Comparison of ENCODE assay signal across 9 cellular contexts in the genomic region with DNA sequence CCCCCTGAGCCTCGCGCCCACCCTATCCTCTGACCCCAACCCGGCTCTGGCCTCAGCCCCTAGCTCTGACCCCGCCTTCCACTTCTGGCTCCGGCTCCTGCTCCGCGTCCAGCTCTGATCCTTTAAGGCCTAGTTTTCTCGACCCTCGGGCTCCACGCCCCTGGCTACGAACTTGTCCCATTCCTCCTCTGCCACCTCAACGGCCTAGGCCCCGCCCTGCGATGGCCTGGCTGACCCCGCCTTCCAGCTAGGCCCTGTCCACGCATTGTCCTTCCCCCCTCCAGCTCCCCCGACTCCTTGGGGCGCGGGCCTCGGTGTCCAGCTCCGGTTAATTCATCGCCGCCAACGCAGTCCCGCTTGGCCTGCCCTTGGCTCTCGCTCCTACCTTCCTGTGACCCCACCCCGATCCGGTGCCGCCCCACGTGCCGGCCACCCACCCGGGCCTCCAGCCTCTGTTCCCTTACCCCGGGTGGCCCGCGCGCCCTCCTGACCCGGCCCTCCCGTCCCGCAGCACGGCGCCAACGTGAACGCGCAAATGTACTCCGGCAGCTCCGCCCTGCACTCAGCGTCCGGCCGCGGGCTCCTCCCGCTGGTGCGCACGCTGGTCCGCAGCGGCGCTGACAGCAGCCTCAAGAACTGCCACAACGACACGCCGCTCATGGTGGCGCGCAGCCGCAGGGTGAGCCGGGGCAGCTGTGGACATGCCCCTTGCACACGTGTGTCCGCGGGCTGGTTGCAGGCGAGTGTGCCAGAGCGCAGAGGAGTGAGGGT. TPM values are rescaled to one million over a fixed set of nuclear protein-coding genes. Genes with fewer than 3 reads are reported as not detected.
DNase-seq lines count a peak whose midpoint lies in the region; ATAC-seq, FAIRE-seq and TF ChIP-seq lines count a peak whose summit lies in the region.
"Had no signal": no experiment of that assay in that cellular context is flagged by ENCODE, and none has a peak within 500 bp of the region (broad histone marks: within the 10 kb centered on the region; RNA-seq: fewer than 3 reads in every experiment).

No MANE protein-coding gene starts in this region.

- TF ChIP-seq CTCF in IMR-90 (conservative IDR thresholded peaks at IDR 0.05; ENCODE audit: low read depth, low read length) (0 out of 2 replicates have a peak, but pooled peaks have one; percentile 15), HepG2 (CRISPR knock-in tag; IDR thresholded peaks at IDR 0.05) (no peak)

- H3K27me3 Mint-ChIP-seq in dendritic cell treated with granulocyte-macrophage colony-stimulating factor and Interleukin-4, amounts not matched to agents 40 ng/mL and 50 ng/mL, for 4 days: no peaks in the 10 kb centered on the region

- TF ChIP-seq RAD21 in IMR-90 (IDR thresholded peaks at IDR 0.05; ENCODE audit: low read length) (no peak), HepG2 (CRISPR knock-in tag; IDR thresholded peaks at IDR 0.05) (no peak)

- H2BK20ac ChIP-seq in IMR-90 (ENCODE audit: low read depth, low read length): peak overlapping the region; percentile 39; the same call in 1 of the 2 replicates

- peak overlapping the region; percentile 87 for H4K91ac ChIP-seq in IMR-90 (ENCODE audit: insufficient read depth, low read depth, low read length)

- H3K4ac ChIP-seq in IMR-90 (ENCODE audit: low read depth, low read length): peak overlapping the region; percentile 82

- H3K23ac ChIP-seq in IMR-90 (ENCODE audit: low read depth, low read length): peak overlapping the region; percentile 84

- peaks cover 56% of the 10 kb centered on the region for H3K4me1 Mint-ChIP-seq in dendritic cell treated with granulocyte-macrophage colony-stimulating factor and Interleukin-4, amounts not matched to agents 40 ng/mL and 50 ng/mL, for 4 days (ENCODE audit: low read depth)
- H3K4me1 Mint-ChIP-seq in stimulated activated effector memory CD8-positive, alpha-beta T cell treated with anti-CD3 and anti-CD28 coated beads, Interleukin-12 subunit alpha, Interleukin-12 subunit beta, amount 100 ng/mL, for 72 hours: peaks cover 47% of the 10 kb centered on the region

- WGBS in IMR-90 (ENCODE audit: extremely low coverage in 2 of 2, insufficient read length in 1 of 2), 2 experiments: 16% methylated on average over 47 of the region's 68 CpGs; no CpG with 5 or more reads in 1 of the 2 experiments
- WGBS in HepG2 (ENCODE audit: low lambda C conversion rate): 99% methylated on average over 68 of the region's 68 CpGs

- H3K4me3 Mint-ChIP-seq in dendritic cell treated with granulocyte-macrophage colony-stimulating factor and Interleukin-4, amounts not matched to agents 40 ng/mL and 50 ng/mL, for 4 days: peak overlapping the region; percentile 42
- no peak overlapping the region for H3K4me3 Mint-ChIP-seq in stimulated activated effector memory CD8-positive, alpha-beta T cell treated with anti-CD3 and anti-CD28 coated beads, Interleukin-12 subunit alpha, Interleukin-12 subunit beta, amount 100 ng/mL, for 72 hours

- peak overlapping the region; percentile 68 for H2BK120ac ChIP-seq in IMR-90 (ENCODE audit: low read depth, low read length)

- CTCF ChIA-PET in IMR-90 (lab: Yijun Ruan, JAX): interaction anchor here (1.1 to 2.2 kb wide), 2 partner anchors 13 to 34 kb away, joined by 5 to 11 read pairs; no protein-coding TSS in a partner anchor
- CTCF ChIA-PET in HepG2 (lab: Yijun Ruan, JAX; ENCODE audit: low intra/inter-chr PET ratio, low total read pairs): no interaction called here

- H4K8ac ChIP-seq in IMR-90 (ENCODE audit: low read depth in 2 of 2, low read length in 2 of 2): peak overlapping the region; percentile 77 to 82

- no peaks in the 10 kb centered on the region for H3K79me2 ChIP-seq in HepG2 (ENCODE audit: insufficient read depth, low read length)

- H3K18ac ChIP-seq in IMR-90 (ENCODE audit: low read depth, low read length): peak overlapping the region; percentile 30; the same call in 1 of the 2 replicates

- H4K20me1 ChIP-seq in IMR-90 (ENCODE audit: insufficient read depth, low read length) (peaks cover 12% of the 10 kb centered on the region), HepG2 (ENCODE audit: insufficient read depth, low read length) (no peaks in the 10 kb centered on the region)

- peak overlapping the region; percentile 64 for H3K27ac Mint-ChIP-seq in dendritic cell treated with granulocyte-macrophage colony-stimulating factor and Interleukin-4, amounts not matched to agents 40 ng/mL and 50 ng/mL, for 4 days
- peak overlapping the region; percentile 86 for H3K27ac Mint-ChIP-seq in stimulated activated effector memory CD8-positive, alpha-beta T cell treated with anti-CD3 and anti-CD28 coated beads, Interleukin-12 subunit alpha, Interleukin-12 subunit beta, amount 100 ng/mL, for 72 hours

- H3K36me3 ChIP-seq in IMR-90 (ENCODE audit: control insufficient read depth, insufficient read depth, low read length) (peaks cover 50% of the 10 kb centered on the region), HepG2 (replicated peaks in 1 of 2; ENCODE audit: control insufficient read depth in 1 of 2, insufficient read depth in 2 of 2, low read length in 2 of 2) (peaks cover 11 to 22% of the 10 kb centered on the region in 2 experiments; a peak in 4 of 5 replicates)

- POLR2A ChIA-PET in IMR-90 (lab: Charles Lee; ENCODE audit: unreplicated experiment) (interaction anchor here (0.5 to 0.9 kb wide), 2 partner anchors 13 to 16 kb away, joined by 3 read pairs; no protein-coding TSS in a partner anchor), HepG2 (lab: Yijun Ruan, JAX) (interaction anchor here (0.9 kb wide), 1 partner anchor 33 kb away, joined by 4 read pairs; no protein-coding TSS in a partner anchor)

- peaks cover 16 to 60% of the 10 kb centered on the region in 2 experiments for H3K79me1 ChIP-seq in IMR-90 (ENCODE audit: low read depth in 1 of 2, low read length in 2 of 2)

- no peak overlapping the region; the same call in 1 of the 2 replicates for H3K56ac ChIP-seq in IMR-90 (ENCODE audit: extremely low read depth, insufficient read depth, low read length)

- no TSS peak for BruUV-seq in IMR-90 (replicated peaks; lab: Mats Ljungman, UMichigan)
- no TSS peak for BruUV-seq in HepG2 (replicated peaks; lab: Mats Ljungman, UMichigan)

- TF ChIP-seq EP300 in HepG2 (IDR thresholded peaks at IDR 0.05; ENCODE audit: low read depth in 2 of 2, low read length in 2 of 2) (no peak), HepG2 (CRISPR knock-in tag; IDR thresholded peaks at IDR 0.05; ENCODE audit: borderline replicate concordance) (no peak)

- H2AK9ac ChIP-seq in IMR-90 (replicated peaks; ENCODE audit: low read depth, low read length, poor library complexity): peak overlapping the region; percentile 98

- H4K5ac ChIP-seq in IMR-90 (ENCODE audit: low read depth, low read length): peak overlapping the region; percentile 44

- dilution Hi-C loops in IMR-90 (cut with HindIII; ENCODE audit: low sequenced_read_pairs, unreplicated experiment): no loop called here

- H2AK5ac ChIP-seq in IMR-90 (ENCODE audit: low read depth, low read length): peak overlapping the region; percentile 91

- H3K14ac ChIP-seq in IMR-90 (replicated peaks; ENCODE audit: low read depth, low read length): peak overlapping the region; percentile 84

- in situ Hi-C loops in IMR-90 (cut with MboI; ENCODE audit: low sequenced_read_pairs) (no loop called here), HepG2 (cut with HindIII; ENCODE audit: extremely low pct_ligation_motif_present, low pct_unique_long_range_greater_than_20kb) (loop anchor here (5.0 kb wide), 1 partner anchor 36 kb away; no protein-coding TSS in a partner anchor)

- H3K9me3 Mint-ChIP-seq in dendritic cell treated with granulocyte-macrophage colony-stimulating factor and Interleukin-4, amounts not matched to agents 40 ng/mL and 50 ng/mL, for 4 days: no peaks in the 10 kb centered on the region
- no peaks in the 10 kb centered on the region for H3K9me3 Mint-ChIP-seq in stimulated activated effector memory CD8-positive, alpha-beta T cell treated with anti-CD3 and anti-CD28 coated beads, Interleukin-12 subunit alpha, Interleukin-12 subunit beta, amount 100 ng/mL, for 72 hours

- peak overlapping the region; percentile 42; the same call in 1 of the 3 replicates for H2BK15ac ChIP-seq in IMR-90 (ENCODE audit: low read depth, low read length)

- peaks cover 45% of the 10 kb centered on the region for H3K4me1 ChIP-seq in IMR-90 (ENCODE audit: control insufficient read depth, insufficient read depth, low read length)
- peaks cover 32% of the 10 kb centered on the region for H3K4me1 ChIP-seq in HepG2 (ENCODE audit: insufficient read depth, low read length)

- H3K9me1 ChIP-seq in IMR-90 (ENCODE audit: insufficient read depth, low read length): peaks cover 16% of the 10 kb centered on the region

- DNase-seq in IMR-90 (peak; percentile 63), HepG2 (ENCODE audit: low spot score) (no peak), NCI-H1105 treated with DMSO at 0.1 percent for 48 hours (lab: John Stamatoyannopoulos, UW) (no peak), A172 (ENCODE audit: low spot score) (no peak)
- DNase-seq in stimulated activated effector memory CD8-positive, alpha-beta T cell treated with anti-CD3 and anti-CD28 coated beads, Interleukin-12 subunit alpha, Interleukin-12 subunit beta, amount 100 ng/mL, for 72 hours (ENCODE audit: low spot score in 2 of 2): no peak
- DNase-seq: NCI-H524 had no signal

- H3K4me2 ChIP-seq in IMR-90 (ENCODE audit: low read depth, low read length) (peak overlapping the region; percentile 67), HepG2 (ENCODE audit: low read depth, low read length) (no peak overlapping the region)

- H2AFZ ChIP-seq in IMR-90 (replicated peaks; ENCODE audit: low read length, poor library complexity): peak overlapping the region; percentile 82
- no peak overlapping the region for H2AFZ ChIP-seq in HepG2 (ENCODE audit: low read length)

- peaks cover 92% of the 10 kb centered on the region for H3K36me3 Mint-ChIP-seq in dendritic cell treated with granulocyte-macrophage colony-stimulating factor and Interleukin-4, amounts not matched to agents 40 ng/mL and 50 ng/mL, for 4 days (ENCODE audit: low read depth)
- H3K36me3 Mint-ChIP-seq in stimulated activated effector memory CD8-positive, alpha-beta T cell treated with anti-CD3 and anti-CD28 coated beads, Interleukin-12 subunit alpha, Interleukin-12 subunit beta, amount 100 ng/mL, for 72 hours: peaks cover 96% of the 10 kb centered on the region

- no peak for TF ChIP-seq POLR2A in IMR-90 (IDR thresholded peaks at IDR 0.05; ENCODE audit: low read depth, low read length)
- TF ChIP-seq POLR2A in HepG2 (IDR thresholded peaks at IDR 0.05; ENCODE audit: insufficient read depth in 1 of 2, low read depth in 2 of 2, low read length in 2 of 2): no peak

- peak overlapping the region; percentile 30 for H3K27ac ChIP-seq in IMR-90 (ENCODE audit: insufficient read depth, low read length)
- no peak overlapping the region for H3K27ac ChIP-seq in HepG2 (ENCODE audit: extremely low read length, insufficient read depth, low read length)

- intact Hi-C loops in IMR-90 (cut with micrococcal nuclease) (loop anchor here (5.0 kb wide), 1 partner anchor 36 kb away; no protein-coding TSS in a partner anchor), HepG2 (cut with micrococcal nuclease; ENCODE audit: unreplicated experiment) (no loop called here)
- intact Hi-C loops in dendritic cell treated with granulocyte-macrophage colony-stimulating factor and Interleukin-4, amounts not matched to agents 40 ng/mL and 50 ng/mL, for 4 days (cut with micrococcal nuclease): no loop called here

- H2BK5ac ChIP-seq in IMR-90 (ENCODE audit: low read depth, low read length, poor library complexity, severe bottlenecking): peak overlapping the region; percentile 80

- H3K27me3 ChIP-seq in IMR-90 (ENCODE audit: control insufficient read depth, insufficient read depth, low read length) (no peaks in the 10 kb centered on the region), HepG2 (ENCODE audit: control insufficient read depth in 1 of 2, insufficient read depth in 2 of 2, low read length in 2 of 2) (no peaks in the 10 kb centered on the region)

- peak overlapping the region; percentile 50; the same call in 1 of the 2 replicates for H3K9ac ChIP-seq in IMR-90 (ENCODE audit: low read depth, low read length)
- no peak overlapping the region for H3K9ac ChIP-seq in HepG2 (ENCODE audit: insufficient read depth, low read depth, low read length)

- H3K4me3 ChIP-seq in IMR-90 (ENCODE audit: insufficient read depth, low read depth, low read length) (peak overlapping the region; percentile 15), HepG2 (replicated peaks in 1 of 3; ENCODE audit: insufficient read depth in 1 of 3, low read depth in 2 of 3, low read length in 3 of 3) (no peak overlapping the region)

- H3K9me3 ChIP-seq in IMR-90 (ENCODE audit: control insufficient read depth, insufficient read depth, low read length): no peaks in the 10 kb centered on the region
- H3K9me3 ChIP-seq in HepG2 (ENCODE audit: low read length): no peaks in the 10 kb centered on the region

- no peak for FAIRE-seq in HepG2 (lab: Jason Lieb, UNC)

- ATAC-seq in IMR-90 (ENCODE audit: low read depth): peak; percentile 8
- no peak for ATAC-seq in HepG2
- ATAC-seq in stimulated activated effector memory CD8-positive, alpha-beta T cell treated with anti-CD3 and anti-CD28 coated beads, Interleukin-12 subunit alpha, Interleukin-12 subunit beta, amount 100 ng/mL, for 72 hours: no peak
- ATAC-seq in HG03025 (IDR thresholded peaks at IDR 0.05; ENCODE audit: low FRiP score, unreplicated experiment): no peak
- ATAC-seq in GM18868 (IDR thresholded peaks at IDR 0.05; ENCODE audit: unreplicated experiment): no peak

RNA-seq across cellular contexts. Expression of a gene that starts 9.4 kb away (rescaled TPM):
- total RNA-seq in IMR-90 (2012; rRNA removed): 1.6 and 1.9 TPM in 2 replicates
- 24.1 and 26.0 TPM in 2 replicates for polyA plus RNA-seq in IMR-90 (2012; rRNA removed)
- polyA plus RNA-seq in IMR-90 (2012; cell fraction: cytosol; rRNA removed): 26.7 and 52.5 TPM in 2 replicates
- 76.1 and 110 TPM in 2 replicates for polyA plus RNA-seq in IMR-90 (2012; cell fraction: nucleus; rRNA removed; ENCODE audit: low replicate concordance)
- 2.0 and 4.0 TPM in 2 replicates for total RNA-seq in HepG2 (2016; rRNA removed; fragmentation: Illumina TruSeq; extraction: Trizol)
- 4.5 and 8.9 TPM in 2 replicates for total RNA-seq in HepG2 (2016; cell fraction: cytosol; rRNA removed; fragmentation: Illumina TruSeq; extraction: Trizol; ENCODE audit: low read depth)
- 1.9 and 4.2 TPM in 2 replicates for total RNA-seq in HepG2 (2016; cell fraction: insoluble cytoplasmic fraction; rRNA removed; fragmentation: Illumina TruSeq; extraction: Trizol)
- total RNA-seq in HepG2 (2016; cell fraction: membrane; rRNA removed; fragmentation: Illumina TruSeq; extraction: Trizol): 8.2 and 10.1 TPM in 2 replicates
- total RNA-seq in HepG2 (2016; cell fraction: nucleus; rRNA removed; fragmentation: Illumina TruSeq; extraction: Trizol): 3.1 and 4.6 TPM in 2 replicates
- polyA plus RNA-seq in HepG2 (2011; rRNA removed): 2.3 and 2.6 TPM in 2 replicates
- 1.8 and 3.4 TPM in 2 replicates for polyA plus RNA-seq in HepG2 (2011; cell fraction: cytosol; rRNA removed)
- 23.1 and 29.5 TPM in 2 replicates for polyA plus RNA-seq in HepG2 (2011; cell fraction: nucleus; rRNA removed)
- polyA plus RNA-seq in HepG2 (2012): 6.8 and 9.9 TPM in 2 replicates
- polyA plus RNA-seq in HepG2 (2016; cell fraction: cytosol; fragmentation: Illumina TruSeq; extraction: Trizol; ENCODE audit: low read depth): 13.0 TPM in 2 replicates
- 8.2 and 12.0 TPM in 2 replicates for polyA plus RNA-seq in HepG2 (2016; cell fraction: insoluble cytoplasmic fraction; fragmentation: Illumina TruSeq; extraction: Trizol; ENCODE audit: low read depth)
- 18.9 and 20.6 TPM in 2 replicates for polyA plus RNA-seq in HepG2 (2016; cell fraction: membrane; fragmentation: Illumina TruSeq; extraction: Trizol; ENCODE audit: low read depth)
- polyA plus RNA-seq in HepG2 (2016; cell fraction: nucleus; fragmentation: Illumina TruSeq; extraction: Trizol; ENCODE audit: insufficient read depth, low read depth): 17.9 and 18.7 TPM in 2 replicates
- 5.3 and 5.6 TPM in 2 replicates for polyA minus RNA-seq in HepG2 (2011; rRNA and poly(A)+ RNA removed; ENCODE audit: low replicate concordance)
- 4.7 and 5.7 TPM in 2 replicates for polyA minus RNA-seq in HepG2 (2011; cell fraction: cytosol; rRNA and poly(A)+ RNA removed)
- 3.2 and 4.1 TPM in 2 replicates for polyA minus RNA-seq in HepG2 (2011; cell fraction: nucleus; rRNA and poly(A)+ RNA removed)
- total RNA-seq in A172 (2014; rRNA removed; shearing (Covaris generic)): 4.4 and 7.0 TPM in 2 replicates

RNA-seq across cellular contexts. Expression of a gene that starts 19.8 kb away (rescaled TPM):
- total RNA-seq in IMR-90 (2012; rRNA removed) (not detected in 2 replicates), HepG2 (2016; rRNA removed; fragmentation: Illumina TruSeq; extraction: Trizol) (1.1 and 1.8 TPM in 2 replicates)
- polyA plus RNA-seq in IMR-90 (2012; rRNA removed) (not detected in 2 replicates), HepG2 (2011; rRNA removed) (2.6 and 4.3 TPM in 2 replicates)
- 0.02 TPM in 1 of 2 replicates, not detected in the other for polyA plus RNA-seq in IMR-90 (2012; cell fraction: cytosol; rRNA removed)
- polyA plus RNA-seq in IMR-90 (2012; cell fraction: nucleus; rRNA removed; ENCODE audit: low replicate concordance): 0.12 TPM in 1 of 2 replicates, not detected in the other
- 0.81 and 0.97 TPM in 2 replicates for total RNA-seq in HepG2 (2016; cell fraction: cytosol; rRNA removed; fragmentation: Illumina TruSeq; extraction: Trizol; ENCODE audit: low read depth)
- 0.91 and 1.8 TPM in 2 replicates for total RNA-seq in HepG2 (2016; cell fraction: insoluble cytoplasmic fraction; rRNA removed; fragmentation: Illumina TruSeq; extraction: Trizol)
- total RNA-seq in HepG2 (2016; cell fraction: membrane; rRNA removed; fragmentation: Illumina TruSeq; extraction: Trizol): 1.1 and 1.2 TPM in 2 replicates
- total RNA-seq in HepG2 (2016; cell fraction: nucleus; rRNA removed; fragmentation: Illumina TruSeq; extraction: Trizol): 1.6 and 2.7 TPM in 2 replicates
- polyA plus RNA-seq in HepG2 (2011; cell fraction: cytosol; rRNA removed): 1.4 and 2.1 TPM in 2 replicates
- 13.9 and 14.3 TPM in 2 replicates for polyA plus RNA-seq in HepG2 (2011; cell fraction: nucleus; rRNA removed)
- polyA plus RNA-seq in HepG2 (2012): 1.8 and 2.3 TPM in 2 replicates
- polyA plus RNA-seq in HepG2 (2016; cell fraction: cytosol; fragmentation: Illumina TruSeq; extraction: Trizol; ENCODE audit: low read depth): 0.87 and 0.89 TPM in 2 replicates
- 1.1 and 1.9 TPM in 2 replicates for polyA plus RNA-seq in HepG2 (2016; cell fraction: insoluble cytoplasmic fraction; fragmentation: Illumina TruSeq; extraction: Trizol; ENCODE audit: low read depth)
- polyA plus RNA-seq in HepG2 (2016; cell fraction: membrane; fragmentation: Illumina TruSeq; extraction: Trizol; ENCODE audit: low read depth): 0.50 and 0.61 TPM in 2 replicates
- 4.5 and 5.6 TPM in 2 replicates for polyA plus RNA-seq in HepG2 (2016; cell fraction: nucleus; fragmentation: Illumina TruSeq; extraction: Trizol; ENCODE audit: insufficient read depth, low read depth)
- 0.33 and 11.2 TPM in 2 replicates for polyA minus RNA-seq in HepG2 (2011; rRNA and poly(A)+ RNA removed; ENCODE audit: low replicate concordance)
- polyA minus RNA-seq in HepG2 (2011; cell fraction: cytosol; rRNA and poly(A)+ RNA removed): 1.4 and 2.2 TPM in 2 replicates
- 3.9 and 5.8 TPM in 2 replicates for polyA minus RNA-seq in HepG2 (2011; cell fraction: nucleus; rRNA and poly(A)+ RNA removed)
- not detected in 2 replicates for total RNA-seq in A172 (2014; rRNA removed; shearing (Covaris generic))

RNA-seq across cellular contexts. Expression of a gene that starts 51.0 kb away (rescaled TPM):
- 2.3 and 2.8 TPM in 2 replicates for total RNA-seq in IMR-90 (2012; rRNA removed)
- 27.5 and 35.7 TPM in 2 replicates for polyA plus RNA-seq in IMR-90 (2012; rRNA removed)
- polyA plus RNA-seq in IMR-90 (2012; cell fraction: cytosol; rRNA removed): 50.8 and 71.8 TPM in 2 replicates
- 52.3 and 108 TPM in 2 replicates for polyA plus RNA-seq in IMR-90 (2012; cell fraction: nucleus; rRNA removed; ENCODE audit: low replicate concordance)
- total RNA-seq in HepG2 (2016; rRNA removed; fragmentation: Illumina TruSeq; extraction: Trizol): 30.6 and 51.2 TPM in 2 replicates
- 13.8 and 14.2 TPM in 2 replicates for total RNA-seq in HepG2 (2016; cell fraction: cytosol; rRNA removed; fragmentation: Illumina TruSeq; extraction: Trizol; ENCODE audit: low read depth)
- 22.1 and 59.2 TPM in 2 replicates for total RNA-seq in HepG2 (2016; cell fraction: insoluble cytoplasmic fraction; rRNA removed; fragmentation: Illumina TruSeq; extraction: Trizol)
- total RNA-seq in HepG2 (2016; cell fraction: membrane; rRNA removed; fragmentation: Illumina TruSeq; extraction: Trizol): 23.6 and 25.3 TPM in 2 replicates
- total RNA-seq in HepG2 (2016; cell fraction: nucleus; rRNA removed; fragmentation: Illumina TruSeq; extraction: Trizol): 82.3 and 107 TPM in 2 replicates
- polyA plus RNA-seq in HepG2 (2011; rRNA removed): 62.7 and 68.0 TPM in 2 replicates
- polyA plus RNA-seq in HepG2 (2011; cell fraction: cytosol; rRNA removed): 30.5 and 43.7 TPM in 2 replicates
- 347 and 430 TPM in 2 replicates for polyA plus RNA-seq in HepG2 (2011; cell fraction: nucleus; rRNA removed)
- 225 and 263 TPM in 2 replicates for polyA plus RNA-seq in HepG2 (2012)
- polyA plus RNA-seq in HepG2 (2016; cell fraction: cytosol; fragmentation: Illumina TruSeq; extraction: Trizol; ENCODE audit: low read depth): 20.9 and 22.6 TPM in 2 replicates
- polyA plus RNA-seq in HepG2 (2016; cell fraction: insoluble cytoplasmic fraction; fragmentation: Illumina TruSeq; extraction: Trizol; ENCODE audit: low read depth): 55.5 and 77.0 TPM in 2 replicates
- polyA plus RNA-seq in HepG2 (2016; cell fraction: membrane; fragmentation: Illumina TruSeq; extraction: Trizol; ENCODE audit: low read depth): 33.0 and 38.0 TPM in 2 replicates
- 426 and 433 TPM in 2 replicates for polyA plus RNA-seq in HepG2 (2016; cell fraction: nucleus; fragmentation: Illumina TruSeq; extraction: Trizol; ENCODE audit: insufficient read depth, low read depth)
- polyA minus RNA-seq in HepG2 (2011; rRNA and poly(A)+ RNA removed; ENCODE audit: low replicate concordance): 67.0 TPM in 1 of 2 replicates, not detected in the other
- 53.4 and 68.9 TPM in 2 replicates for polyA minus RNA-seq in HepG2 (2011; cell fraction: cytosol; rRNA and poly(A)+ RNA removed)
- 37.1 and 45.6 TPM in 2 replicates for polyA minus RNA-seq in HepG2 (2011; cell fraction: nucleus; rRNA and poly(A)+ RNA removed)
- 8.2 and 11.2 TPM in 2 replicates for total RNA-seq in A172 (2014; rRNA removed; shearing (Covaris generic))

RNA-seq across cellular contexts. Expression of a gene that starts 59.0 kb away (rescaled TPM):
- total RNA-seq in IMR-90 (2012; rRNA removed): not detected in 2 replicates
- polyA plus RNA-seq in IMR-90 (2012; rRNA removed): not detected in 2 replicates
- polyA plus RNA-seq in IMR-90 (2012; cell fraction: cytosol; rRNA removed): not detected in 2 replicates
- polyA plus RNA-seq in IMR-90 (2012; cell fraction: nucleus; rRNA removed; ENCODE audit: low replicate concordance): not detected in 2 replicates
- not detected in 2 replicates for total RNA-seq in HepG2 (2016; rRNA removed; fragmentation: Illumina TruSeq; extraction: Trizol)
- total RNA-seq in HepG2 (2016; cell fraction: cytosol; rRNA removed; fragmentation: Illumina TruSeq; extraction: Trizol; ENCODE audit: low read depth): not detected in 2 replicates
- total RNA-seq in HepG2 (2016; cell fraction: insoluble cytoplasmic fraction; rRNA removed; fragmentation: Illumina TruSeq; extraction: Trizol): not detected in 2 replicates
- not detected in 2 replicates for total RNA-seq in HepG2 (2016; cell fraction: membrane; rRNA removed; fragmentation: Illumina TruSeq; extraction: Trizol)
- total RNA-seq in HepG2 (2016; cell fraction: nucleus; rRNA removed; fragmentation: Illumina TruSeq; extraction: Trizol): not detected in 2 replicates
- polyA plus RNA-seq in HepG2 (2011; rRNA removed): not detected in 2 replicates
- polyA plus RNA-seq in HepG2 (2011; cell fraction: cytosol; rRNA removed): not detected in 2 replicates
- not detected in 2 replicates for polyA plus RNA-seq in HepG2 (2011; cell fraction: nucleus; rRNA removed)
- polyA plus RNA-seq in HepG2 (2012): not detected in 2 replicates
- polyA plus RNA-seq in HepG2 (2016; cell fraction: cytosol; fragmentation: Illumina TruSeq; extraction: Trizol; ENCODE audit: low read depth): not detected in 2 replicates
- polyA plus RNA-seq in HepG2 (2016; cell fraction: insoluble cytoplasmic fraction; fragmentation: Illumina TruSeq; extraction: Trizol; ENCODE audit: low read depth): not detected in 2 replicates
- not detected in 2 replicates for polyA plus RNA-seq in HepG2 (2016; cell fraction: membrane; fragmentation: Illumina TruSeq; extraction: Trizol; ENCODE audit: low read depth)
- not detected in 2 replicates for polyA plus RNA-seq in HepG2 (2016; cell fraction: nucleus; fragmentation: Illumina TruSeq; extraction: Trizol; ENCODE audit: insufficient read depth, low read depth)
- polyA minus RNA-seq in HepG2 (2011; rRNA and poly(A)+ RNA removed; ENCODE audit: low replicate concordance): not detected in 2 replicates
- polyA minus RNA-seq in HepG2 (2011; cell fraction: cytosol; rRNA and poly(A)+ RNA removed): not detected in 2 replicates
- not detected in 2 replicates for polyA minus RNA-seq in HepG2 (2011; cell fraction: nucleus; rRNA and poly(A)+ RNA removed)
- not detected in 2 replicates for total RNA-seq in A172 (2014; rRNA removed; shearing (Covaris generic))
